ENCODE assay signal across 10 cellular contexts in the genomic region with DNA sequence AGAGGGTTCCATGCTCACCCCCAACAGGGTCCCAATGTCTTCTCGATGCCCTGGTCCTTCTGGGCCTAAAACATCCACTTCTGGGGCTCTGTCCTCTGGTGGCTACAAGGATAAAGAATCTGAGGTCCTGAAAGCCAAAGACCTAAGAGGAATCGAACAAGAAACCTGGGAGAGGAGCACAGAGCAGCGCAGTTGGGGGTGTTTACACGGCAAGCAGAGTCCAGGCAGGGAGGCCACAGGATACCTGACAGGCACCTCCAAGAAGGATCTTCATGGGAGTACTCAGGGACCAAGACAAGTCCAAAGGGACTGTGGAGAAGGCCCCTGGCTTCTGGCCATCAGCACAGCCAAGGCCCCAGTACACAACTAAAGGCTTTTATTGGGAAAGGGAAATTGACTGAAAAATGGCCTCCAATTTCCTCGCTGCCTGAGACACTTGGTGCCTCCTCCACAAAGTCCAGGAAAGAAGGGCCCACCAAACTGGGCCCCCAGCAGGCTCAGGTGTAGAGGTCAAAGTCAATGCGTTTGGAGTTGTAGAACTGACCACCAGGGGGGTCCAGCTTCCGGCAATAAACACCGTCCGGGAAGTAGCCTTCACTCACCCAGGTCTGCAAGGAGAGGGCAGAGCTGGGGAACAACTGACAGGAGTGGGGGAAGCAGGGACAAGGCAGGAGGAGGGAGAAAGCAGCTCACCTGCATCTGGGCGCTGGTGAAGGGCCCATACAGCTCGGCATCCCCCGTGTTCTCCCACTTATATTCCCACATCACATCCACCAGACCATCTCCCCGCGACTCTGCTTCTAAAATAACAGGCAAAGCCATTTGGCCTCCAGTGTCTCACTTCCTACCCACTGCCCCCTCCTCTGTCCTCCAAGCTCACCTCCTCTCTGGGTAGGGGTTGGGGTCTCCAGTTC. TPM values are rescaled to one million over a fixed set of nuclear protein-coding genes. Genes with fewer than 3 reads are reported as not detected.
A peak's percentile ranks its signal among the peaks of the same experiment; 100 is the strongest.
DNase-seq lines count a peak whose midpoint lies in the region; ATAC-seq, FAIRE-seq and TF ChIP-seq lines count a peak whose summit lies in the region.
"Had no signal": no experiment of that assay in that cellular context is flagged by ENCODE, and none has a peak within 500 bp of the region (broad histone marks: within the 10 kb centered on the region; RNA-seq: fewer than 3 reads in every experiment).

No MANE protein-coding gene starts in this region.

- no peak overlapping the region for H3K27ac ChIP-seq in GM12878 (ENCODE audit: control insufficient read depth, insufficient read depth)
- no peak overlapping the region for H3K27ac ChIP-seq in mesenchymal stem cell (ENCODE audit: low read length, poor library complexity, severe bottlenecking)
- peak overlapping the region; percentile 44 to 96 (median 95) for H3K27ac ChIP-seq in thyroid gland
- H3K27ac ChIP-seq: SK-N-MC had no signal

- no peak overlapping the region for H2AK5ac ChIP-seq in mesenchymal stem cell (ENCODE audit: low read length, severe bottlenecking)

- no peak overlapping the region for H3K14ac ChIP-seq in mesenchymal stem cell (ENCODE audit: low read length in 2 of 2)

- SMC1A ChIA-PET in GM12878 (lab: Charles Lee; ENCODE audit: uncharacterized antibody, unreplicated experiment) = no interaction called here

- FAIRE-seq in GM12878 (lab: Jason Lieb, UNC) = no peak

- H3K4me2 ChIP-seq in GM12878 (ENCODE audit: control insufficient read depth, insufficient read depth) = no peak overlapping the region
- no peak overlapping the region for H3K4me2 ChIP-seq in mesenchymal stem cell (ENCODE audit: low read length, poor library complexity, severe bottlenecking)

- TF ChIP-seq POLR2A in GM12878 (IDR thresholded peaks at IDR 0.05; ENCODE audit: low read depth, low read length) (no peak), thyroid gland (IDR thresholded peaks at IDR 0.05) (no peak)

- H3K4me1 ChIP-seq in GM12878 (ENCODE audit: control insufficient read depth, insufficient read depth, low read length) (peaks cover 40% of the 10 kb centered on the region), mesenchymal stem cell (ENCODE audit: control insufficient read depth, insufficient read depth, low read depth, low read length) (peaks cover 42% of the 10 kb centered on the region), thyroid gland (peaks cover 51 to 60% of the 10 kb centered on the region in 2 donors)

- CTCF ChIA-PET in activated naive CD4-positive, alpha-beta T cell treated with anti-CD3 and anti-CD28 coated beads for 36 hours (lab: Charles Lee) = no interaction called here
- CTCF ChIA-PET in GM12878 (lab: Yijun Ruan, JAX) = interaction anchor here (2.8 kb wide), 1 partner anchor 56 kb away, joined by 15 read pairs; a partner anchor contains a TSS

- H3K4me3 ChIP-seq in GM12878 (no peak overlapping the region), mesenchymal stem cell (ENCODE audit: insufficient read depth in 1 of 2, low read depth in 1 of 2, low read length in 2 of 2) (no peak overlapping the region), thyroid gland (replicated peaks in 1 of 3) (no peak overlapping the region)
- H3K4me3 ChIP-seq: SK-N-MC had no signal

- no TSS peak for BruUV-seq in GM12878 (replicated peaks; lab: Mats Ljungman, UMichigan)

- H3K4ac ChIP-seq in mesenchymal stem cell (ENCODE audit: low read depth in 1 of 2, low read length in 2 of 2) = no peak overlapping the region

- RAD21 ChIA-PET in GM12878 (lab: Charles Lee; ENCODE audit: unreplicated experiment) = interaction anchor here (0.6 to 4.3 kb wide), 2 partner anchors 17 to 907 kb away, joined by 3 to 33 read pairs; a partner anchor contains a TSS

- TF ChIP-seq CTCF in GM12878 (IDR thresholded peaks at IDR 0.05 in 2 of 3, conservative IDR thresholded peaks at IDR 0.05 in 1 of 3; ENCODE audit: control insufficient read depth in 2 of 3, extremely low read depth in 1 of 3, insufficient read depth in 1 of 3, low read depth in 3 of 3, low read length in 3 of 3) (0 out of 6 replicates have a peak, but pooled peaks of 2 of the 3 experiments have one; percentile 7 to 23), thyroid gland (IDR thresholded peaks at IDR 0.05) (no peak)

- H3K9me3 Mint-ChIP-seq in activated naive CD4-positive, alpha-beta T cell treated with anti-CD3 and anti-CD28 coated beads for 36 hours = no peaks in the 10 kb centered on the region

- no peak overlapping the region for H2BK12ac ChIP-seq in mesenchymal stem cell (ENCODE audit: low read length in 2 of 2)

- H3K4me3 Mint-ChIP-seq in activated naive CD4-positive, alpha-beta T cell treated with anti-CD3 and anti-CD28 coated beads for 36 hours = no peak overlapping the region

- no peaks in the 10 kb centered on the region for H3K27me3 Mint-ChIP-seq in activated naive CD4-positive, alpha-beta T cell treated with anti-CD3 and anti-CD28 coated beads for 36 hours (ENCODE audit: low read depth)

- TF ChIP-seq EP300 in GM12878 (IDR thresholded peaks at IDR 0.05; ENCODE audit: borderline replicate concordance in 1 of 2, control insufficient read depth in 1 of 2, low read depth in 2 of 2, low read length in 2 of 2) = no peak

- H3K18ac ChIP-seq in mesenchymal stem cell (ENCODE audit: low read depth in 1 of 2, low read length in 2 of 2) = no peak overlapping the region

- no peak overlapping the region for H3K23ac ChIP-seq in mesenchymal stem cell (ENCODE audit: low read length in 2 of 2)

- ATAC-seq in GM12878 = no peak
- ATAC-seq in GM19452 (IDR thresholded peaks at IDR 0.05; ENCODE audit: unreplicated experiment) = no peak

- no peak overlapping the region for H2BK5ac ChIP-seq in mesenchymal stem cell (ENCODE audit: low read depth, low read length, poor library complexity, severe bottlenecking)

- H2AFZ ChIP-seq in GM12878 (ENCODE audit: control insufficient read depth, low read depth, low read length) = no peak overlapping the region
- H2AFZ ChIP-seq in mesenchymal stem cell (ENCODE audit: low read depth, low read length) = no peak overlapping the region

- H3K27me3 ChIP-seq in GM12878 (replicated peaks in 1 of 2; ENCODE audit: control insufficient read depth in 2 of 2, insufficient read depth in 2 of 2, low read length in 1 of 2) = no peaks in the 10 kb centered on the region
- H3K27me3 ChIP-seq in mesenchymal stem cell (ENCODE audit: control insufficient read depth in 1 of 2, insufficient read depth in 1 of 2, low read length in 2 of 2) = no peaks in the 10 kb centered on the region
- no peaks in the 10 kb centered on the region for H3K27me3 ChIP-seq in thyroid gland

- no peak for DNase-seq in activated naive CD4-positive, alpha-beta T cell treated with anti-CD3 and anti-CD28 coated beads for 36 hours
- no peak for DNase-seq in activated naive CD4-positive, alpha-beta T cell treated with anti-CD3 and anti-CD28 coated beads, Interleukin-2, amount 50 U/mL, for 16 hours
- DNase-seq in GM12878 (ENCODE audit: low read depth, low spot score) (no peak), mesenchymal stem cell (no peak), thyroid gland (no peak), SW 1271 (lab: John Stamatoyannopoulos, UW) (no peak), hippocampal formation (lab: John Stamatoyannopoulos, UW) (no peak)
- DNase-seq: NCI-H146 had no signal

- H3K79me2 ChIP-seq in GM12878 (ENCODE audit: control insufficient read depth, insufficient read depth, low read length) = peaks cover 18% of the 10 kb centered on the region

- peaks cover 8% of the 10 kb centered on the region for H4K20me1 ChIP-seq in GM12878 (ENCODE audit: control insufficient read depth, insufficient read depth)

- H3K9ac ChIP-seq in GM12878 (ENCODE audit: control insufficient read depth, insufficient read depth, low read length) (no peak overlapping the region), mesenchymal stem cell (ENCODE audit: low read length) (peak overlapping the region; percentile 24)

- peaks cover 3 to 9% of the 10 kb centered on the region in 2 experiments for H3K36me3 ChIP-seq in GM12878 (ENCODE audit: control insufficient read depth in 2 of 2, insufficient read depth in 2 of 2, low read length in 1 of 2)
- H3K36me3 ChIP-seq in mesenchymal stem cell (ENCODE audit: control insufficient read depth in 1 of 2, insufficient read depth in 2 of 2, low read depth in 1 of 2, low read length in 2 of 2) = peaks cover 50 to 56% of the 10 kb centered on the region in 2 experiments
- H3K36me3 ChIP-seq in thyroid gland = peaks cover 12 to 21% of the 10 kb centered on the region in 2 donors

- intact Hi-C loops in activated naive CD4-positive, alpha-beta T cell treated with anti-CD3 and anti-CD28 coated beads for 36 hours (cut with micrococcal nuclease) = no loop called here
- intact Hi-C loops in GM12878 (cut with micrococcal nuclease; ENCODE audit: unreplicated experiment) (loop anchor here (10.0 kb wide), 1 partner anchor 258 kb away; a partner anchor contains a TSS), thyroid gland (cut with DNase I) (no loop called here)

- H3K9me3 ChIP-seq in GM12878 (replicated peaks; ENCODE audit: control insufficient read depth, insufficient read depth, low read length) (no peaks in the 10 kb centered on the region), mesenchymal stem cell (ENCODE audit: control insufficient read depth, low read length) (no peaks in the 10 kb centered on the region), thyroid gland (no peaks in the 10 kb centered on the region)

- POLR2A ChIA-PET in GM12878 (lab: Charles Lee) = interaction anchor here (0.6 to 2.2 kb wide), 2 partner anchors 16 to 521 kb away, joined by 3 to 8 read pairs; no protein-coding TSS in a partner anchor

- in situ Hi-C loops in GM12878 (cut with MboI) = no loop called here

- no peak overlapping the region for H2BK15ac ChIP-seq in mesenchymal stem cell (ENCODE audit: low read depth, poor library complexity, severe bottlenecking)

- peaks cover 33% of the 10 kb centered on the region for H3K79me1 ChIP-seq in mesenchymal stem cell (replicated peaks; ENCODE audit: low read length, poor library complexity, severe bottlenecking)

- peaks cover 53% of the 10 kb centered on the region for H3K4me1 Mint-ChIP-seq in activated naive CD4-positive, alpha-beta T cell treated with anti-CD3 and anti-CD28 coated beads for 36 hours (ENCODE audit: low read depth)

- peaks cover 25% of the 10 kb centered on the region for H3K36me3 Mint-ChIP-seq in activated naive CD4-positive, alpha-beta T cell treated with anti-CD3 and anti-CD28 coated beads for 36 hours (ENCODE audit: low read depth)

- H4K8ac ChIP-seq in mesenchymal stem cell (ENCODE audit: low read length) = no peak overlapping the region

- H3K27ac Mint-ChIP-seq in activated naive CD4-positive, alpha-beta T cell treated with anti-CD3 and anti-CD28 coated beads for 36 hours = peak overlapping the region; percentile 5

- WGBS in GM12878 (ENCODE audit: insufficient coverage, insufficient replicate concordance, low lambda C conversion rate, missing lambda C conversion rate) = 81% methylated on average over 14 of the region's 14 CpGs
- WGBS in mesenchymal stem cell = 90% methylated on average over 14 of the region's 14 CpGs
- 83 to 87% methylated on average over 11 to 14 of the region's 14 CpGs for WGBS in thyroid gland, 2 donors

- no peak for TF ChIP-seq RAD21 in GM12878 (IDR thresholded peaks at IDR 0.05; ENCODE audit: insufficient read depth, low read depth, low read length)

- H4K91ac ChIP-seq in mesenchymal stem cell (ENCODE audit: low read length) = no peak overlapping the region

- no peak overlapping the region for H2BK120ac ChIP-seq in mesenchymal stem cell (ENCODE audit: low read depth, low read length)

RNA-seq across cellular contexts. Expression of a gene that starts 2.4 kb away (rescaled TPM):
- 10 to 100 TPM; 39.2 to 41.4 TPM for total RNA-seq in activated naive CD4-positive, alpha-beta T cell treated with anti-CD3 and anti-CD28 coated beads for 36 hours
- 26.2 and 26.6 TPM in 2 replicates for total RNA-seq in GM12878 (2013; cell fraction: nucleolus; rRNA removed)
- total RNA-seq in GM12878 (2014; rRNA removed) (25.1 and 27.9 TPM in 2 replicates), GM12878 (2014; rRNA removed; fragmentation: Illumina TruSeq; extraction: Trizol) (26.5 and 29.3 TPM in 2 replicates), GM12878 (2021) (47.9 and 52.8 TPM in 2 replicates), thyroid gland (10 to 100 TPM; 39.1 to 68.5 (median 56.1) TPM)
- 12.0 TPM for polyA plus RNA-seq in GM12878 (2011; ENCODE audit: low read depth)
- polyA plus RNA-seq in GM12878 (2011; rRNA removed) (36.7 and 46.6 TPM in 2 replicates), GM12878 (2014; fragmentation: Illumina TruSeq; extraction: Trizol) (26.8 and 33.3 TPM in 2 replicates), GM12878 (2014; fragmentation: Nextera tagmentation; extraction: Ambion mirVana) (1 to 10 TPM; 3.3 to 5.5 TPM), GM12878 (2014; rRNA removed) (34.3 and 35.8 TPM in 2 replicates), GM12878 (2016; fragmentation: Nextera tagmentation; extraction: Ambion mirVana) (10 to 100 TPM; 44.5 to 46.0 TPM)
- polyA plus RNA-seq in GM12878 (2011; cell fraction: cytosol; rRNA removed) = 35.0 and 46.2 TPM in 2 replicates
- polyA plus RNA-seq in GM12878 (2011; cell fraction: nucleus; rRNA removed) = 87.1 and 99.3 TPM in 2 replicates
- 27.1 and 34.5 TPM in 2 replicates for polyA plus RNA-seq in GM12878 (2012)
- polyA minus RNA-seq in GM12878 (2011; rRNA and poly(A)+ RNA removed) = 12.2 and 21.0 TPM in 2 replicates
- polyA minus RNA-seq in GM12878 (2011; cell fraction: cytosol; rRNA and poly(A)+ RNA removed) = 6.5 and 8.0 TPM in 2 replicates
- 13.1 and 20.2 TPM in 2 replicates for polyA minus RNA-seq in GM12878 (2011; cell fraction: nucleus; rRNA and poly(A)+ RNA removed)
- 41.7 TPM for polyA plus RNA-seq in mesenchymal stem cell (2013, experiment 1 of 2)
- 43.6 TPM for polyA plus RNA-seq in mesenchymal stem cell (2013, experiment 2 of 2)

RNA-seq across cellular contexts. Expression of a gene that starts 17.5 kb away (rescaled TPM):
- total RNA-seq in activated naive CD4-positive, alpha-beta T cell treated with anti-CD3 and anti-CD28 coated beads for 36 hours = 10 to 100 TPM; 36.6 to 38.4 TPM
- 28.6 and 35.9 TPM in 2 replicates for total RNA-seq in GM12878 (2013; cell fraction: nucleolus; rRNA removed)
- total RNA-seq in GM12878 (2014; rRNA removed) (19.5 and 25.5 TPM in 2 replicates), GM12878 (2014; rRNA removed; fragmentation: Illumina TruSeq; extraction: Trizol) (11.5 TPM in 2 replicates), GM12878 (2021) (44.0 and 51.2 TPM in 2 replicates), thyroid gland (10 to 100 TPM; 26.6 to 38.1 (median 33.5) TPM)
- 10.4 TPM for polyA plus RNA-seq in GM12878 (2011; ENCODE audit: low read depth)
- polyA plus RNA-seq in GM12878 (2011; rRNA removed) (6.4 and 11.4 TPM in 2 replicates), GM12878 (2014; fragmentation: Illumina TruSeq; extraction: Trizol) (15.7 and 19.0 TPM in 2 replicates), GM12878 (2014; fragmentation: Nextera tagmentation; extraction: Ambion mirVana) (1 to 10 TPM; 2.2 to 4.4 TPM), GM12878 (2014; rRNA removed) (26.2 and 30.7 TPM in 2 replicates), GM12878 (2016; fragmentation: Nextera tagmentation; extraction: Ambion mirVana) (10 to 100 TPM in 1 of 2 experiments, 1 to 10 TPM in 1; 6.9 to 11.6 TPM)
- polyA plus RNA-seq in GM12878 (2011; cell fraction: cytosol; rRNA removed) = 26.7 and 26.8 TPM in 2 replicates
- polyA plus RNA-seq in GM12878 (2011; cell fraction: nucleus; rRNA removed) = 32.0 and 43.5 TPM in 2 replicates
- polyA plus RNA-seq in GM12878 (2012) = 22.9 and 23.4 TPM in 2 replicates
- 18.4 and 31.1 TPM in 2 replicates for polyA minus RNA-seq in GM12878 (2011; rRNA and poly(A)+ RNA removed)
- 17.8 and 19.3 TPM in 2 replicates for polyA minus RNA-seq in GM12878 (2011; cell fraction: cytosol; rRNA and poly(A)+ RNA removed)
- polyA minus RNA-seq in GM12878 (2011; cell fraction: nucleus; rRNA and poly(A)+ RNA removed) = 7.6 and 18.6 TPM in 2 replicates
- 23.4 TPM for polyA plus RNA-seq in mesenchymal stem cell (2013, experiment 1 of 2)
- 21.8 TPM for polyA plus RNA-seq in mesenchymal stem cell (2013, experiment 2 of 2)

RNA-seq across cellular contexts. Expression of a gene that starts 21.9 kb away (rescaled TPM):
- total RNA-seq in activated naive CD4-positive, alpha-beta T cell treated with anti-CD3 and anti-CD28 coated beads for 36 hours = under 1 TPM; 0.67 to 0.86 TPM
- total RNA-seq in GM12878 (2013; cell fraction: nucleolus; rRNA removed) = not detected in 2 replicates
- total RNA-seq in GM12878 (2014; rRNA removed) (not detected in 2 replicates), GM12878 (2014; rRNA removed; fragmentation: Illumina TruSeq; extraction: Trizol) (not detected in 2 replicates), GM12878 (2021) (not detected in 2 replicates), thyroid gland (not detected)
- polyA plus RNA-seq in GM12878 (2011; ENCODE audit: low read depth) = not detected
- polyA plus RNA-seq in GM12878 (2011; rRNA removed) (0.61 TPM in 1 of 2 replicates, not detected in the other), GM12878 (2014; fragmentation: Illumina TruSeq; extraction: Trizol) (1.2 TPM in 1 of 2 replicates, not detected in the other), GM12878 (2014; fragmentation: Nextera tagmentation; extraction: Ambion mirVana) (under 1 TPM in 1 of 2 experiments, not detected in 1; 0.79 TPM), GM12878 (2014; rRNA removed) (0.19 and 2.5 TPM in 2 replicates), GM12878 (2016; fragmentation: Nextera tagmentation; extraction: Ambion mirVana) (under 1 TPM in 1 of 2 experiments, not detected in 1; 0.33 TPM)
- 0.50 TPM in 1 of 2 replicates, not detected in the other for polyA plus RNA-seq in GM12878 (2011; cell fraction: cytosol; rRNA removed)
- not detected in 2 replicates for polyA plus RNA-seq in GM12878 (2011; cell fraction: nucleus; rRNA removed)
- polyA plus RNA-seq in GM12878 (2012) = 0.96 TPM in 1 of 2 replicates, not detected in the other
- not detected in 2 replicates for polyA minus RNA-seq in GM12878 (2011; rRNA and poly(A)+ RNA removed)
- polyA minus RNA-seq in GM12878 (2011; cell fraction: cytosol; rRNA and poly(A)+ RNA removed) = not detected in 2 replicates
- not detected in 2 replicates for polyA minus RNA-seq in GM12878 (2011; cell fraction: nucleus; rRNA and poly(A)+ RNA removed)
- polyA plus RNA-seq in mesenchymal stem cell (2013, experiment 1 of 2) = 1.7 TPM
- 3.1 TPM for polyA plus RNA-seq in mesenchymal stem cell (2013, experiment 2 of 2)

RNA-seq across cellular contexts. Expression of a gene that starts 29.6 kb away (rescaled TPM):
- 100 to 1,000 TPM; 133 to 134 TPM for total RNA-seq in activated naive CD4-positive, alpha-beta T cell treated with anti-CD3 and anti-CD28 coated beads for 36 hours
- 58.7 and 62.2 TPM in 2 replicates for total RNA-seq in GM12878 (2013; cell fraction: nucleolus; rRNA removed)
- 85.4 and 89.7 TPM in 2 replicates for total RNA-seq in GM12878 (2014; rRNA removed)
- 47.7 and 52.6 TPM in 2 replicates for total RNA-seq in GM12878 (2014; rRNA removed; fragmentation: Illumina TruSeq; extraction: Trizol)
- total RNA-seq in GM12878 (2021) = 124 and 125 TPM in 2 replicates
- 39.5 TPM for polyA plus RNA-seq in GM12878 (2011; ENCODE audit: low read depth)
- 42.5 and 62.5 TPM in 2 replicates for polyA plus RNA-seq in GM12878 (2011; rRNA removed)
- 104 and 113 TPM in 2 replicates for polyA plus RNA-seq in GM12878 (2011; cell fraction: cytosol; rRNA removed)
- polyA plus RNA-seq in GM12878 (2011; cell fraction: nucleus; rRNA removed) = 234 and 279 TPM in 2 replicates
- polyA plus RNA-seq in GM12878 (2012) = 90.6 and 97.1 TPM in 2 replicates
- 85.0 and 130 TPM in 2 replicates for polyA plus RNA-seq in GM12878 (2014; fragmentation: Illumina TruSeq; extraction: Trizol)
- polyA plus RNA-seq in GM12878 (2014; fragmentation: Nextera tagmentation; extraction: Ambion mirVana) = 10 to 100 TPM in 1 of 2 experiments, 1 to 10 TPM in 1; 2.8 to 16.0 TPM
- 98.4 and 124 TPM in 2 replicates for polyA plus RNA-seq in GM12878 (2014; rRNA removed)
- polyA plus RNA-seq in GM12878 (2016; fragmentation: Nextera tagmentation; extraction: Ambion mirVana) = 100 to 1,000 TPM; 147 to 153 TPM
- 45.6 and 80.6 TPM in 2 replicates for polyA minus RNA-seq in GM12878 (2011; rRNA and poly(A)+ RNA removed)
- 16.0 and 19.1 TPM in 2 replicates for polyA minus RNA-seq in GM12878 (2011; cell fraction: cytosol; rRNA and poly(A)+ RNA removed)
- polyA minus RNA-seq in GM12878 (2011; cell fraction: nucleus; rRNA and poly(A)+ RNA removed) = 27.7 and 42.4 TPM in 2 replicates
- polyA plus RNA-seq in mesenchymal stem cell (2013, experiment 1 of 2) = 1.3 TPM
- polyA plus RNA-seq in mesenchymal stem cell (2013, experiment 2 of 2) = 1.3 TPM
- 1 to 10 TPM in 3 of 4 donors, under 1 TPM in 1; 0.56 to 3.4 (median 1.4) TPM for total RNA-seq in thyroid gland

RNA-seq across cellular contexts. Expression of a gene that starts 42.5 kb away (rescaled TPM):
- 1 to 10 TPM; 5.3 to 6.0 TPM for total RNA-seq in activated naive CD4-positive, alpha-beta T cell treated with anti-CD3 and anti-CD28 coated beads for 36 hours
- 11.9 and 12.6 TPM in 2 replicates for total RNA-seq in GM12878 (2013; cell fraction: nucleolus; rRNA removed)
- total RNA-seq in GM12878 (2014; rRNA removed) (10.5 and 10.6 TPM in 2 replicates), GM12878 (2014; rRNA removed; fragmentation: Illumina TruSeq; extraction: Trizol) (6.4 and 6.6 TPM in 2 replicates), GM12878 (2021) (11.1 and 12.0 TPM in 2 replicates), thyroid gland (10 to 100 TPM in 2 of 4 donors, 1 to 10 TPM in 2; 8.5 to 12.2 (median 9.4) TPM)
- polyA plus RNA-seq in GM12878 (2011; ENCODE audit: low read depth) = 2.0 TPM
- polyA plus RNA-seq in GM12878 (2011; rRNA removed) (3.2 and 4.0 TPM in 2 replicates), GM12878 (2014; fragmentation: Illumina TruSeq; extraction: Trizol) (1.3 and 4.5 TPM in 2 replicates), GM12878 (2014; fragmentation: Nextera tagmentation; extraction: Ambion mirVana) (1 to 10 TPM in 1 of 2 experiments, under 1 TPM in 1; 0.14 to 1.0 TPM), GM12878 (2014; rRNA removed) (7.0 and 8.6 TPM in 2 replicates), GM12878 (2016; fragmentation: Nextera tagmentation; extraction: Ambion mirVana) (1 to 10 TPM in 1 of 2 experiments, under 1 TPM in 1; 0.88 to 1.2 TPM)
- 5.7 and 5.9 TPM in 2 replicates for polyA plus RNA-seq in GM12878 (2011; cell fraction: cytosol; rRNA removed)
- 7.3 and 8.5 TPM in 2 replicates for polyA plus RNA-seq in GM12878 (2011; cell fraction: nucleus; rRNA removed)
- polyA plus RNA-seq in GM12878 (2012) = 3.8 and 4.6 TPM in 2 replicates
- polyA minus RNA-seq in GM12878 (2011; rRNA and poly(A)+ RNA removed) = 5.3 and 8.5 TPM in 2 replicates
- 2.8 and 3.8 TPM in 2 replicates for polyA minus RNA-seq in GM12878 (2011; cell fraction: cytosol; rRNA and poly(A)+ RNA removed)
- polyA minus RNA-seq in GM12878 (2011; cell fraction: nucleus; rRNA and poly(A)+ RNA removed) = 4.7 and 6.3 TPM in 2 replicates
- polyA plus RNA-seq in mesenchymal stem cell (2013, experiment 1 of 2) = 6.3 TPM
- polyA plus RNA-seq in mesenchymal stem cell (2013, experiment 2 of 2) = 5.5 TPM

Comparison
In these comparisons a context has a peak if more than half of its experiments do, and no peak if none do; other contexts are left out.
1. H3K27ac ChIP-seq: peak in thyroid gland (3 of 3); none in GM12878 (single experiment) and mesenchymal stem cell (single experiment).
2. CTCF ChIP-seq: peak in GM12878 (2 of 3); none in thyroid gland (0 of 6).